In genomic region chr4:120139392-120139791, GRCh38 we compare ENCODE assay signal across 18 cellular contexts.
DNase-seq lines count a peak whose midpoint lies in the region; ATAC-seq and TF ChIP-seq lines count a peak whose summit lies in the region.
"Had no signal": no experiment of that assay in that cellular context is flagged by ENCODE, and none has a peak within 500 bp of the region (broad histone marks: within the 10 kb centered on the region; RNA-seq: fewer than 3 reads in every experiment).

No MANE protein-coding gene starts in this region.

- H3K27ac Mint-ChIP-seq in naive thymus-derived CD4-positive, alpha-beta T cell, result no peak overlapping the region
- no peak overlapping the region for H3K27ac Mint-ChIP-seq in chondrocyte (ENCODE audit: unreplicated experiment)
- H3K27ac Mint-ChIP-seq in activated T-helper 17 cell treated with anti-CD3 and anti-CD28 coated beads, Interleukin-2, amount 50 U/mL, for 72 hours, result no peak overlapping the region
- H3K27ac Mint-ChIP-seq: CD4-positive, alpha-beta memory T cell had no signal

- intact Hi-C loops in naive thymus-derived CD4-positive, alpha-beta T cell (cut with micrococcal nuclease), result no loop called here

- no peak overlapping the region for H3K4me3 ChIP-seq in GM23248
- no peak overlapping the region for H3K4me3 ChIP-seq in naive thymus-derived CD4-positive, alpha-beta T cell (ENCODE audit: low read length)
- H3K4me3 ChIP-seq: A549, BLaER1, SK-N-MC had no signal

- peaks cover 0 to 15% (median 4%) of the 10 kb centered on the region in 5 donors for H3K36me3 Mint-ChIP-seq in naive thymus-derived CD4-positive, alpha-beta T cell
- no peaks in the 10 kb centered on the region for H3K36me3 Mint-ChIP-seq in chondrocyte (ENCODE audit: low read depth)
- H3K36me3 Mint-ChIP-seq in activated T-helper 17 cell treated with anti-CD3 and anti-CD28 coated beads, Interleukin-2, amount 50 U/mL, for 72 hours (ENCODE audit: low read depth), result no peaks in the 10 kb centered on the region
- H3K36me3 Mint-ChIP-seq: CD4-positive, alpha-beta memory T cell had no signal

- no peak overlapping the region for H2AFZ ChIP-seq in GM23248

- H3K4me1 ChIP-seq in GM23248 (ENCODE audit: insufficient read depth), result no peaks in the 10 kb centered on the region
- H3K4me1 ChIP-seq in naive thymus-derived CD4-positive, alpha-beta T cell (ENCODE audit: control insufficient read depth in 2 of 2, insufficient read depth in 2 of 2, low read length in 2 of 2), result no peaks in the 10 kb centered on the region
- H3K4me1 ChIP-seq: A549, BLaER1 had no signal

- no peaks in the 10 kb centered on the region for H3K36me3 ChIP-seq in GM23248 (ENCODE audit: low read depth)
- H3K36me3 ChIP-seq in naive thymus-derived CD4-positive, alpha-beta T cell (ENCODE audit: control insufficient read depth in 2 of 3, insufficient read depth in 3 of 3, low read length in 3 of 3), result no peaks in the 10 kb centered on the region
- H3K36me3 ChIP-seq: BLaER1 had no signal

- in situ Hi-C loops in GM23248 (cut with MboI), result no loop called here

- no peaks in the 10 kb centered on the region for H3F3A ChIP-seq in GM23248 (ENCODE audit: insufficient read depth)

- POLR2A ChIA-PET in naive thymus-derived CD4-positive, alpha-beta T cell (lab: Charles Lee), result no interaction called here

- H3K4me3 Mint-ChIP-seq in naive thymus-derived CD4-positive, alpha-beta T cell, result no peak overlapping the region
- H3K4me3 Mint-ChIP-seq in chondrocyte (ENCODE audit: unreplicated experiment), result no peak overlapping the region
- H3K4me3 Mint-ChIP-seq in activated T-helper 17 cell treated with anti-CD3 and anti-CD28 coated beads, Interleukin-2, amount 50 U/mL, for 72 hours, result no peak overlapping the region
- H3K4me3 Mint-ChIP-seq: CD4-positive, alpha-beta memory T cell had no signal

- H3K27ac ChIP-seq in GM23248, result no peak overlapping the region
- no peak overlapping the region for H3K27ac ChIP-seq in naive thymus-derived CD4-positive, alpha-beta T cell (ENCODE audit: low read depth, low read length)
- H3K27ac ChIP-seq: A549, BLaER1, SK-N-MC had no signal

- DNase-seq in GM23248 (peak; percentile 10), RKO (ENCODE audit: low spot score) (peak; percentile 14), fibroblast of gingiva (ENCODE audit: low read depth) (peak; percentile 8), chondrocyte (ENCODE audit: low spot score) (no peak)
- DNase-seq in naive thymus-derived CD4-positive, alpha-beta T cell, result no peak
- DNase-seq: CD4-positive, alpha-beta memory T cell; DMS153; GF-D8; NCI-H1105; NCI-H1694; NCI-H524; NCI-H82; SHP77 had no signal

- CTCF ChIA-PET in naive thymus-derived CD4-positive, alpha-beta T cell (lab: Charles Lee), result no interaction called here

- H3K4me2 ChIP-seq in GM23248 (ENCODE audit: unreplicated experiment), result no peak overlapping the region
- H3K4me2 ChIP-seq: A549, BLaER1 had no signal

- no peaks in the 10 kb centered on the region for H4K20me1 ChIP-seq in GM23248 (ENCODE audit: insufficient read depth)
- H4K20me1 ChIP-seq: BLaER1 had no signal

- H3K27me3 Mint-ChIP-seq in naive thymus-derived CD4-positive, alpha-beta T cell, result peaks cover 0 to 9% (median 4%) of the 10 kb centered on the region in 5 donors
- H3K27me3 Mint-ChIP-seq in chondrocyte (ENCODE audit: low read depth), result no peaks in the 10 kb centered on the region
- no peaks in the 10 kb centered on the region for H3K27me3 Mint-ChIP-seq in activated T-helper 17 cell treated with anti-CD3 and anti-CD28 coated beads, Interleukin-2, amount 50 U/mL, for 72 hours

- peaks cover 0 to 4% (median 0%) of the 10 kb centered on the region in 7 donors for H3K4me1 Mint-ChIP-seq in naive thymus-derived CD4-positive, alpha-beta T cell
- H3K4me1 Mint-ChIP-seq in chondrocyte (ENCODE audit: low read depth), result no peaks in the 10 kb centered on the region
- no peaks in the 10 kb centered on the region for H3K4me1 Mint-ChIP-seq in activated T-helper 17 cell treated with anti-CD3 and anti-CD28 coated beads, Interleukin-2, amount 50 U/mL, for 72 hours
- H3K4me1 Mint-ChIP-seq: CD4-positive, alpha-beta memory T cell had no signal

- H3K9me2 ChIP-seq in GM23248 (ENCODE audit: insufficient read depth), result no peaks in the 10 kb centered on the region

- H3K9ac ChIP-seq in GM23248, result no peak overlapping the region
- H3K9ac ChIP-seq: BLaER1 had no signal

- no peaks in the 10 kb centered on the region for H3K9me3 ChIP-seq in GM23248 (ENCODE audit: low read depth)
- H3K9me3 ChIP-seq in naive thymus-derived CD4-positive, alpha-beta T cell (ENCODE audit: control insufficient read depth in 2 of 3, low read length in 3 of 3), result no peaks in the 10 kb centered on the region
- H3K9me3 ChIP-seq: A549, BLaER1 had no signal

- no peak for TF ChIP-seq CTCF in chondrocyte (IDR thresholded peaks at IDR 0.05)

- no peaks in the 10 kb centered on the region for H3K79me2 ChIP-seq in GM23248 (ENCODE audit: insufficient read depth)

- no peaks in the 10 kb centered on the region for H3K27me3 ChIP-seq in GM23248 (replicated peaks; ENCODE audit: insufficient read depth)
- H3K27me3 ChIP-seq in naive thymus-derived CD4-positive, alpha-beta T cell (ENCODE audit: control insufficient read depth in 2 of 2, insufficient read depth in 2 of 2, low read length in 2 of 2), result no peaks in the 10 kb centered on the region
- H3K27me3 ChIP-seq: BLaER1 had no signal

- ATAC-seq in naive thymus-derived CD4-positive, alpha-beta T cell, result peak; percentile 29
- no peak for ATAC-seq in HG03378 (IDR thresholded peaks at IDR 0.05; ENCODE audit: unreplicated experiment)
- ATAC-seq in activated T-helper 17 cell treated with anti-CD3 and anti-CD28 coated beads, Interleukin-2, amount 50 U/mL, for 72 hours (replicated peaks), result no peak
- ATAC-seq: A549 had no signal

- peaks cover 0 to 6% (median 0%) of the 10 kb centered on the region in 11 donors for H3K9me3 Mint-ChIP-seq in naive thymus-derived CD4-positive, alpha-beta T cell
- H3K9me3 Mint-ChIP-seq in chondrocyte (ENCODE audit: low read depth), result no peaks in the 10 kb centered on the region
- H3K9me3 Mint-ChIP-seq in activated T-helper 17 cell treated with anti-CD3 and anti-CD28 coated beads, Interleukin-2, amount 50 U/mL, for 72 hours, result no peaks in the 10 kb centered on the region

Comparison
In these comparisons a context has a peak if more than half of its experiments do, and no peak if none do; other contexts are left out.
1. DNase-seq: peak in GM23248 (single experiment), RKO (single experiment) and fibroblast of gingiva (single experiment); none in naive thymus-derived CD4-positive, alpha-beta T cell (0 of 9) and chondrocyte (single experiment).